13 cellular contexts compared by ENCODE assay signal in genomic region chr6:42366999-42367352, GRCh38.
DNase-seq lines count a peak whose midpoint lies in the region; ATAC-seq lines count a peak whose summit lies in the region.
"Had no signal": no experiment of that assay in that cellular context is flagged by ENCODE, and none has a peak within 500 bp of the region (broad histone marks: within the 10 kb centered on the region; RNA-seq: fewer than 3 reads in every experiment).

No MANE protein-coding gene starts in this region.

- peak overlapping the region; percentile 65 for H3K4me3 ChIP-seq in CD4-positive, CD25-positive, alpha-beta regulatory T cell (ENCODE audit: low read depth, low read length)

- H3K27ac ChIP-seq in CD4-positive, CD25-positive, alpha-beta regulatory T cell (ENCODE audit: insufficient read depth, low read length, poor library complexity, severe bottlenecking): peak overlapping the region; percentile 75

- POLR2A ChIA-PET in activated CD8-positive, alpha-beta T cell treated with anti-CD3 and anti-CD28 coated beads, Interleukin-2, amount 10 ng/mL, durations not matched to agents 7 days and 5 days (lab: Charles Lee): interaction anchor here (0.8 to 1.9 kb wide), 4 partner anchors 23 to 107 kb away, joined by 3 to 13 read pairs (median 3); no protein-coding TSS in a partner anchor
- POLR2A ChIA-PET in naive thymus-derived CD8-positive, alpha-beta T cell (lab: Charles Lee): interaction anchor here (0.8 to 4.7 kb wide), 13 partner anchors 9 to 92 kb away, joined by 3 to 67 read pairs (median 3); partner anchors contain the start of gene TRERF1

- no peaks in the 10 kb centered on the region for H3K9me3 ChIP-seq in CD4-positive, CD25-positive, alpha-beta regulatory T cell (ENCODE audit: control insufficient read depth in 2 of 2, low read length in 2 of 2)

- CTCF ChIA-PET in activated CD8-positive, alpha-beta T cell treated with anti-CD3 and anti-CD28 coated beads, Interleukin-2, amount 10 ng/mL, durations not matched to agents 7 days and 5 days (lab: Charles Lee): interaction anchor here (0.8 to 2.9 kb wide), 11 partner anchors 10 to 180 kb away, joined by 3 to 17 read pairs (median 4); no protein-coding TSS in a partner anchor

- peaks cover 28 to 87% (median 59%) of the 10 kb centered on the region in 4 donors for H3K4me1 Mint-ChIP-seq in CD4-positive, CD25-positive, alpha-beta regulatory T cell
- H3K4me1 Mint-ChIP-seq in activated CD8-positive, alpha-beta T cell treated with anti-CD3 and anti-CD28 coated beads, Interleukin-2, amount 10 ng/mL, durations not matched to agents 7 days and 5 days (ENCODE audit: low read depth): peaks cover 66% of the 10 kb centered on the region
- peaks cover 51 to 87% (median 80%) of the 10 kb centered on the region in 4 donors for H3K4me1 Mint-ChIP-seq in naive thymus-derived CD8-positive, alpha-beta T cell

- H3K36me3 Mint-ChIP-seq in CD4-positive, CD25-positive, alpha-beta regulatory T cell: peaks cover 29% of the 10 kb centered on the region
- H3K36me3 Mint-ChIP-seq in activated CD8-positive, alpha-beta T cell treated with anti-CD3 and anti-CD28 coated beads, Interleukin-2, amount 10 ng/mL, durations not matched to agents 7 days and 5 days (ENCODE audit: low read depth): peaks cover 14% of the 10 kb centered on the region
- H3K36me3 Mint-ChIP-seq in naive thymus-derived CD8-positive, alpha-beta T cell: peaks cover 3 to 18% (median 16%) of the 10 kb centered on the region in 3 donors
- H3K36me3 Mint-ChIP-seq: naive B cell had no signal

- peaks cover 56% of the 10 kb centered on the region for H3K4me1 ChIP-seq in CD4-positive, CD25-positive, alpha-beta regulatory T cell (ENCODE audit: control insufficient read depth, insufficient read depth, low read length, poor library complexity, severe bottlenecking)

- DNase-seq in CD4-positive, CD25-positive, alpha-beta regulatory T cell: no peak
- no peak for DNase-seq in activated CD8-positive, alpha-beta T cell treated with anti-CD3 and anti-CD28 coated beads, Interleukin-2, amount 10 ng/mL, durations not matched to agents 7 days and 5 days
- no peak for DNase-seq in naive thymus-derived CD8-positive, alpha-beta T cell
- no peak for DNase-seq in iPS-NIHi7 (ENCODE audit: extremely low spot score)
- DNase-seq in NCI-H446 (lab: John Stamatoyannopoulos, UW): no peak
- DNase-seq in GOT3 (lab: John Stamatoyannopoulos, UW): no peak
- no peak for DNase-seq in inferior parietal cortex (ENCODE audit: extremely low spot score)
- DNase-seq: activated gamma-delta T cell; Calu3; effector CD4-positive, alpha-beta T cell; naive B cell; NCI-H82 had no signal

- no peaks in the 10 kb centered on the region for H3K27me3 Mint-ChIP-seq in CD4-positive, CD25-positive, alpha-beta regulatory T cell
- no peaks in the 10 kb centered on the region for H3K27me3 Mint-ChIP-seq in activated CD8-positive, alpha-beta T cell treated with anti-CD3 and anti-CD28 coated beads, Interleukin-2, amount 10 ng/mL, durations not matched to agents 7 days and 5 days (ENCODE audit: low read depth)
- H3K27me3 Mint-ChIP-seq in naive thymus-derived CD8-positive, alpha-beta T cell: no peaks in the 10 kb centered on the region

- H3K27me3 ChIP-seq in CD4-positive, CD25-positive, alpha-beta regulatory T cell (ENCODE audit: control insufficient read depth, insufficient read depth, low read length): no peaks in the 10 kb centered on the region

- peak overlapping the region; percentile 71 to 83 (median 80) for H3K4me3 Mint-ChIP-seq in CD4-positive, CD25-positive, alpha-beta regulatory T cell
- H3K4me3 Mint-ChIP-seq in activated CD8-positive, alpha-beta T cell treated with anti-CD3 and anti-CD28 coated beads, Interleukin-2, amount 10 ng/mL, durations not matched to agents 7 days and 5 days: peak overlapping the region; percentile 64
- H3K4me3 Mint-ChIP-seq in naive thymus-derived CD8-positive, alpha-beta T cell: peak overlapping the region; percentile 71 to 90 (median 78)

- H3K27ac Mint-ChIP-seq in CD4-positive, CD25-positive, alpha-beta regulatory T cell: peak overlapping the region; percentile 93 to 99 (median 96)
- H3K27ac Mint-ChIP-seq in activated CD8-positive, alpha-beta T cell treated with anti-CD3 and anti-CD28 coated beads, Interleukin-2, amount 10 ng/mL, durations not matched to agents 7 days and 5 days: peak overlapping the region; percentile 90
- H3K27ac Mint-ChIP-seq in naive thymus-derived CD8-positive, alpha-beta T cell: peak overlapping the region; percentile 88 to 96 (median 93)

- H3K9me3 Mint-ChIP-seq in CD4-positive, CD25-positive, alpha-beta regulatory T cell: no peaks in the 10 kb centered on the region
- no peaks in the 10 kb centered on the region for H3K9me3 Mint-ChIP-seq in activated CD8-positive, alpha-beta T cell treated with anti-CD3 and anti-CD28 coated beads, Interleukin-2, amount 10 ng/mL, durations not matched to agents 7 days and 5 days (ENCODE audit: insufficient read depth)
- H3K9me3 Mint-ChIP-seq in naive thymus-derived CD8-positive, alpha-beta T cell: no peaks in the 10 kb centered on the region

- ATAC-seq in CD4-positive, CD25-positive, alpha-beta regulatory T cell (ENCODE audit: low read depth in 2 of 2): no peak
- ATAC-seq in GM19438 (IDR thresholded peaks at IDR 0.05; ENCODE audit: low read depth, unreplicated experiment): peak; percentile 10
- ATAC-seq in activated CD8-positive, alpha-beta T cell treated with anti-CD3 and anti-CD28 coated beads, Interleukin-2, amount 10 ng/mL, durations not matched to agents 7 days and 5 days: no peak
- ATAC-seq in naive thymus-derived CD8-positive, alpha-beta T cell: peak; percentile 16 to 26

- H3K36me3 ChIP-seq in CD4-positive, CD25-positive, alpha-beta regulatory T cell (ENCODE audit: control insufficient read depth, insufficient read depth, low read length): no peaks in the 10 kb centered on the region

Comparison
In these comparisons a context has a peak if more than half of its experiments do, and no peak if none do; other contexts are left out.
1. ATAC-seq: peak in GM19438 (single experiment) and naive thymus-derived CD8-positive, alpha-beta T cell (2 of 2); none in CD4-positive, CD25-positive, alpha-beta regulatory T cell (0 of 2) and activated CD8-positive, alpha-beta T cell treated with anti-CD3 and anti-CD28 coated beads, Interleukin-2, amount 10 ng/mL, durations not matched to agents 7 days and 5 days (single experiment).
2. Peak in every context shown above with its lines, with median percentiles within 50 percentile points of each other: H3K27ac Mint-ChIP-seq and H3K4me3 Mint-ChIP-seq.